8 cellular contexts compared by ENCODE assay signal in the genomic region with DNA sequence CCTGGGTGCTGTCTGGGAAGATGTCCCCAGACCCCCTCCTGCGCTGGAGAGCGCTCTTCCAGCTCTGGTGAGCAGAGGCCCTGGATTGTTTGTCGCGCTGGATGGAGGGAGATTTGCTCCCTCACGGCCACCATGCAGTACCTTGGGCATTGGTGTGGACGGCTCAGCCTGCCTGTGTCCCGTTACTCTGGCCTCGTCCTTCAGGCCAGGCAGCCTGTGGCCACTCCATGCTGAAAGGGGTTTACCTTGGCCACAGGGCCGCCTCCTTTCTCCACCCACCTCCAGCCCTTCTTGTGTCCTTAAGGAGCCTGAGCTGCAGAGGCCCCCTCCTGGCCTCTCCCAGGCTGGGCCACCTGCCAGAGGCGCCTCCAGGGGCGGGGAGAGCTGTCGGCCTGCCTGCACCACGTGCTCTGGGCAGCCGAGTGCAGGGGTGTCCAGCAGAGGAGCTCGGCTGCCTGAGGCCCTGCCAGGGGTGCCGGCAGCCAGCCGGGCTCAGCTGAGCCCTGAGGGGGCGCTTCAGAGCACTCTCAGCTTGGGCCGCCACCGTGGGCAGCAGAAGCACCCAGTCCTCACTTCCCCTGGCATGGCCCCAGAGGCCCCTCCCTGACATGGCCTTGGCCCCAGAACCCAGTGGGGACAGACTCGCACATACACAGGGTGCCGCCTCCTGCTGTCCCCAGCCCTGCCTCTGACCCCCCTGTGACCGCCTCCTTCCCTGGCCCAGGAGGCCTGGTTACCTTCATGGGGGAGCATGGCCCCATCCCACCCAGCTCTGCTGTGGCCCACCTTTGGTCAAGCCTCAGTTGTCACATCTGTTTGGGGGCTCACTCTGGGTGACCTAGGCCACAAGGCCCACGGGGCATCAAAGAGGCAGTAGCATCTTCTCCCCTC. TPM values are rescaled to one million over a fixed set of nuclear protein-coding genes. Genes with fewer than 3 reads are reported as not detected.
A peak's percentile ranks its signal among the peaks of the same experiment; 100 is the strongest.
DNase-seq lines count a peak whose midpoint lies in the region; ATAC-seq, FAIRE-seq and TF ChIP-seq lines count a peak whose summit lies in the region.

No MANE protein-coding gene starts in this region.

- H3K9me3 Mint-ChIP-seq in CD8-positive, alpha-beta memory T cell = no peaks in the 10 kb centered on the region
- no peaks in the 10 kb centered on the region for H3K9me3 Mint-ChIP-seq in IgD-negative memory B cell

- ATAC-seq in HG03095 (IDR thresholded peaks at IDR 0.05; ENCODE audit: unreplicated experiment) (no peak), GM21529 (IDR thresholded peaks at IDR 0.05; ENCODE audit: unreplicated experiment) (no peak)

- intact Hi-C loops in stomach (cut with DNase I; ENCODE audit: low total_unique reads) = loop anchor here (10.0 kb wide), 1 partner anchor 360 kb away; no protein-coding TSS in a partner anchor

- H3K4me2 ChIP-seq in keratinocyte (ENCODE audit: control insufficient read depth, extremely low read depth, insufficient read depth, low read depth, low read length) = peak overlapping the region; percentile 64

- POLR2A ChIA-PET in CD8-positive, alpha-beta memory T cell (lab: Charles Lee) = interaction anchor here (0.5 kb wide), 1 partner anchor 31 kb away, joined by 3 read pairs; the partner anchor contains the start of gene LTO1

- H2AFZ ChIP-seq in keratinocyte (ENCODE audit: control insufficient read depth, low read length) = no peak overlapping the region

- dilution Hi-C loops in keratinocyte (cut with MboI; ENCODE audit: extremely low pct_ligation_motif_present, low sequenced_read_pairs) = no loop called here

- peaks cover 12% of the 10 kb centered on the region for H3K27me3 ChIP-seq in CD8-positive, alpha-beta memory T cell (ENCODE audit: insufficient read depth, low read length, poor library complexity, severe bottlenecking)
- H3K27me3 ChIP-seq in keratinocyte (ENCODE audit: control insufficient read depth, extremely low read depth, insufficient read depth, low read length) (no peaks in the 10 kb centered on the region), stomach (peaks cover 0 to 66% (median 24%) of the 10 kb centered on the region in 3 donors)

- TF ChIP-seq CTCF in keratinocyte (optimal IDR thresholded peaks at IDR 0.05 in 1 of 3, IDR thresholded peaks at IDR 0.05 in 1 of 3, conservative IDR thresholded peaks at IDR 0.05 in 1 of 3; ENCODE audit: extremely low read depth in 1 of 3, insufficient read depth in 2 of 3, low read length in 3 of 3) (no peak), stomach (IDR thresholded peaks at IDR 0.05) (peak in 2 of 7 experiments; percentile 3 to 21)

- no peak for TF ChIP-seq EP300 in stomach (IDR thresholded peaks at IDR 0.05)

- peaks cover 20 to 25% (median 22%) of the 10 kb centered on the region in 3 donors for H3K4me1 Mint-ChIP-seq in CD8-positive, alpha-beta memory T cell
- H3K4me1 Mint-ChIP-seq in IgD-negative memory B cell = peaks cover 7 to 24% (median 17%) of the 10 kb centered on the region in 3 donors

- TF ChIP-seq POLR2A in stomach (IDR thresholded peaks at IDR 0.05) = no peak

- H3K79me2 ChIP-seq in keratinocyte (ENCODE audit: control insufficient read depth, insufficient read depth, low read length) = peaks cover 61% of the 10 kb centered on the region

- FAIRE-seq in keratinocyte (lab: Jason Lieb, UNC) = no peak

- CTCF ChIA-PET in CD8-positive, alpha-beta memory T cell (lab: Charles Lee) = interaction anchor here (0.7 to 3.1 kb wide), 10 partner anchors 9 to 544 kb away, joined by 3 to 28 read pairs (median 4); no protein-coding TSS in a partner anchor

- WGBS in stomach, 5 donors = 24 to 44% (median 29%) methylated on average over 11 to 24 of the region's 24 CpGs

- H3K4me3 Mint-ChIP-seq in CD8-positive, alpha-beta memory T cell = peak overlapping the region; percentile 34 to 78 (median 65)
- H3K4me3 Mint-ChIP-seq in IgD-negative memory B cell = peak overlapping the region in 3 of 4 donors; percentile 61 to 89 (median 81)

- no peaks in the 10 kb centered on the region for H3K36me3 Mint-ChIP-seq in CD8-positive, alpha-beta memory T cell
- H3K36me3 Mint-ChIP-seq in IgD-negative memory B cell = peaks cover 3% of the 10 kb centered on the region

- H3K27ac Mint-ChIP-seq in CD8-positive, alpha-beta memory T cell = peak overlapping the region in 1 of 8 donors; percentile 48
- H3K27ac Mint-ChIP-seq in IgD-negative memory B cell = peak overlapping the region in 1 of 3 donors; percentile 69

- peaks cover 30% of the 10 kb centered on the region for H4K20me1 ChIP-seq in keratinocyte (ENCODE audit: control insufficient read depth, extremely low read depth, insufficient read depth, low read length)

- peaks cover 20% of the 10 kb centered on the region for H3K4me1 ChIP-seq in CD8-positive, alpha-beta memory T cell (ENCODE audit: insufficient read depth, low read length)
- peaks cover 15% of the 10 kb centered on the region for H3K4me1 ChIP-seq in keratinocyte (ENCODE audit: control insufficient read depth, extremely low read depth, insufficient read depth, low read length)
- H3K4me1 ChIP-seq in stomach = peaks cover 47 to 61% (median 59%) of the 10 kb centered on the region in 4 donors

- H3K9me3 ChIP-seq in CD8-positive, alpha-beta memory T cell (ENCODE audit: low read length) = no peaks in the 10 kb centered on the region
- H3K9me3 ChIP-seq in keratinocyte (ENCODE audit: control insufficient read depth, low read depth, low read length) (no peaks in the 10 kb centered on the region), stomach (no peaks in the 10 kb centered on the region)

- peak overlapping the region; percentile 28 for H3K9ac ChIP-seq in keratinocyte (ENCODE audit: control insufficient read depth, extremely low read depth, insufficient read depth, low read length)

- DNase-seq in CD8-positive, alpha-beta memory T cell = no peak
- peak; percentile 97 for DNase-seq in astrocyte of the hippocampus (ENCODE audit: low read depth, low spot score)
- no peak for DNase-seq in keratinocyte (ENCODE audit: low read depth, low spot score)
- DNase-seq in stomach = peak; percentile 87
- no peak for DNase-seq in stimulated activated CD4-positive, alpha-beta T cell treated with anti-CD3 and anti-CD28 coated beads, Interleukin-12 subunit alpha, Interleukin-12 subunit beta, amount 100 ng/mL, for 4 hours

- H3K27ac ChIP-seq in CD8-positive, alpha-beta memory T cell (ENCODE audit: low read depth, low read length) = no peak overlapping the region
- no peak overlapping the region for H3K27ac ChIP-seq in keratinocyte (ENCODE audit: control insufficient read depth, insufficient read depth, low read length)
- peak overlapping the region in 3 of 5 donors; percentile 86 to 89 (median 87) for H3K27ac ChIP-seq in stomach

- H3K36me3 ChIP-seq in CD8-positive, alpha-beta memory T cell (ENCODE audit: insufficient read depth, low read length) = no peaks in the 10 kb centered on the region
- H3K36me3 ChIP-seq in keratinocyte (ENCODE audit: control insufficient read depth in 2 of 2, extremely low read depth in 1 of 2, insufficient read depth in 2 of 2, low read length in 2 of 2) = peaks cover 32 to 39% of the 10 kb centered on the region in 2 experiments
- peaks cover 4 to 46% (median 33%) of the 10 kb centered on the region in 4 donors for H3K36me3 ChIP-seq in stomach

- peaks cover 20% of the 10 kb centered on the region in 2 donors for H3K27me3 Mint-ChIP-seq in CD8-positive, alpha-beta memory T cell
- peaks cover 18% of the 10 kb centered on the region for H3K27me3 Mint-ChIP-seq in IgD-negative memory B cell

- peaks cover 2% of the 10 kb centered on the region for H3K9me1 ChIP-seq in keratinocyte (ENCODE audit: control insufficient read depth, extremely low read depth, insufficient read depth, low read length)

- no peak overlapping the region for H3K4me3 ChIP-seq in CD8-positive, alpha-beta memory T cell (ENCODE audit: low read length)
- H3K4me3 ChIP-seq in keratinocyte (ENCODE audit: control insufficient read depth in 2 of 3, extremely low read depth in 1 of 3, insufficient read depth in 2 of 3, low read depth in 1 of 3, low read length in 3 of 3) (peak overlapping the region; percentile 37 to 95 (median 73)), stomach (peak overlapping the region; percentile 73 to 89 (median 87))

RNA-seq across cellular contexts. Expression of gene CCND1, which starts 3.4 kb away (rescaled TPM):
- total RNA-seq in CD8-positive, alpha-beta memory T cell = 1 to 10 TPM; 2.8 to 3.8 TPM
- polyA plus RNA-seq in CD8-positive, alpha-beta memory T cell = 0.18 TPM
- polyA plus RNA-seq in IgD-negative memory B cell = 9.6 TPM
- 124 to 216 TPM (median 193 TPM) in 3 replicates for polyA plus RNA-seq in keratinocyte
- 40.4 TPM for polyA plus RNA-seq in keratinocyte (2011; ENCODE audit: low read depth)
- 179 and 282 TPM in 2 replicates for polyA plus RNA-seq in keratinocyte (2011; cell fraction: cytosol; rRNA removed)
- 241 and 313 TPM in 2 replicates for polyA plus RNA-seq in keratinocyte (2011; cell fraction: nucleus; rRNA removed)
- 64.5 and 271 TPM in 2 replicates for polyA plus RNA-seq in keratinocyte (2012; ENCODE audit: low replicate concordance)
- polyA minus RNA-seq in keratinocyte = 189 to 848 TPM (median 232 TPM) in 3 replicates
- polyA minus RNA-seq in keratinocyte (2011; cell fraction: cytosol; rRNA and poly(A)+ RNA removed) = 639 TPM
- polyA minus RNA-seq in keratinocyte (2011; cell fraction: nucleus; rRNA and poly(A)+ RNA removed) = 278 and 320 TPM in 2 replicates
- 100 to 1,000 TPM in 3 of 5 donors, 10 to 100 TPM in 2; 24.1 to 293 (median 141) TPM for total RNA-seq in stomach
- 10 to 100 TPM; 17.6 to 44.6 (median 33.7) TPM for polyA plus RNA-seq in stomach

RNA-seq across cellular contexts. Expression of gene LTO1, which starts 30.8 kb away (rescaled TPM):
- 10 to 100 TPM; 24.8 to 25.0 TPM for total RNA-seq in CD8-positive, alpha-beta memory T cell
- 15.8 TPM for polyA plus RNA-seq in CD8-positive, alpha-beta memory T cell
- polyA plus RNA-seq in IgD-negative memory B cell = 14.0 TPM
- 19.8 to 24.3 TPM (median 22.9 TPM) in 3 replicates for polyA plus RNA-seq in keratinocyte
- 18.0 TPM for polyA plus RNA-seq in keratinocyte (2011; ENCODE audit: low read depth)
- polyA plus RNA-seq in keratinocyte (2011; cell fraction: cytosol; rRNA removed) = 14.2 and 16.1 TPM in 2 replicates
- 49.3 and 58.7 TPM in 2 replicates for polyA plus RNA-seq in keratinocyte (2011; cell fraction: nucleus; rRNA removed)
- 14.2 and 15.2 TPM in 2 replicates for polyA plus RNA-seq in keratinocyte (2012; ENCODE audit: low replicate concordance)
- 8.4 to 11.2 TPM (median 10.8 TPM) in 3 replicates for polyA minus RNA-seq in keratinocyte
- 5.6 TPM for polyA minus RNA-seq in keratinocyte (2011; cell fraction: cytosol; rRNA and poly(A)+ RNA removed)
- polyA minus RNA-seq in keratinocyte (2011; cell fraction: nucleus; rRNA and poly(A)+ RNA removed) = 15.1 and 16.9 TPM in 2 replicates
- total RNA-seq in stomach = 100 to 1,000 TPM in 1 of 5 donors, 10 to 100 TPM in 3, 1 to 10 TPM in 1; 2.3 to 107 (median 37.6) TPM
- 10 to 100 TPM; 14.2 to 23.1 (median 22.6) TPM for polyA plus RNA-seq in stomach

RNA-seq across cellular contexts. Expression of gene FGF19, which starts 59.5 kb away (rescaled TPM):
- not detected for total RNA-seq in CD8-positive, alpha-beta memory T cell
- not detected for polyA plus RNA-seq in CD8-positive, alpha-beta memory T cell
- polyA plus RNA-seq in IgD-negative memory B cell (not detected), keratinocyte (0.08 to 0.12 TPM in 2 of 3 replicates, not detected in the other), stomach (not detected)
- polyA plus RNA-seq in keratinocyte (2011; ENCODE audit: low read depth) = not detected
- 0.05 TPM in 1 of 2 replicates, not detected in the other for polyA plus RNA-seq in keratinocyte (2011; cell fraction: cytosol; rRNA removed)
- 0.06 TPM in 1 of 2 replicates, not detected in the other for polyA plus RNA-seq in keratinocyte (2011; cell fraction: nucleus; rRNA removed)
- 0.06 TPM in 1 of 2 replicates, not detected in the other for polyA plus RNA-seq in keratinocyte (2012; ENCODE audit: low replicate concordance)
- not detected in 3 replicates for polyA minus RNA-seq in keratinocyte
- polyA minus RNA-seq in keratinocyte (2011; cell fraction: cytosol; rRNA and poly(A)+ RNA removed) = not detected
- polyA minus RNA-seq in keratinocyte (2011; cell fraction: nucleus; rRNA and poly(A)+ RNA removed) = not detected in 2 replicates
- total RNA-seq in stomach = not detected

Comparison
In these comparisons a context has a peak if more than half of its experiments do, and no peak if none do; other contexts are left out.
1. DNase-seq: peak in astrocyte of the hippocampus (single experiment) and stomach (single experiment); none in CD8-positive, alpha-beta memory T cell (0 of 5), keratinocyte (single experiment) and stimulated activated CD4-positive, alpha-beta T cell treated with anti-CD3 and anti-CD28 coated beads, Interleukin-12 subunit alpha, Interleukin-12 subunit beta, amount 100 ng/mL, for 4 hours (single experiment).
2. H3K27ac ChIP-seq: peak in stomach (3 of 5); none in CD8-positive, alpha-beta memory T cell (single experiment) and keratinocyte (single experiment).